ENCODE assay signal across 25 cellular contexts in genomic region chr1:217181205-217181746, GRCh38.
"Had no signal": no experiment of that assay in that cellular context is flagged by ENCODE, and none has a peak within 500 bp of the region (broad histone marks: within the 10 kb centered on the region; RNA-seq: fewer than 3 reads in every experiment).

No MANE protein-coding gene starts in this region.

- ATAC-seq: naive thymus-derived CD8-positive, alpha-beta T cell; natural killer cell treated with Interleukin-12 subunit alpha and Interleukin-12 subunit beta and Interleukin-15 and Interleukin-18, amount 100 ng/mL, for 72 hours; pancreas; psoas muscle; right cardiac atrium; right lobe of liver; stimulated activated effector memory CD8-positive, alpha-beta T cell treated with anti-CD3 and anti-CD28 coated beads, Interleukin-12 subunit alpha, Interleukin-12 subunit beta, amount 100 ng/mL, for 72 hours; stimulated activated naive B cell treated with anti-CD40 and anti-IgM and Interleukin-4, amounts not matched to agents 10 μg/mL and 1 μg/mL and 100 μg/mL, for 72 hours; upper lobe of right lung had no signal

- DNase-seq: naive thymus-derived CD8-positive, alpha-beta T cell; nephron progenitor cell; nucleus accumbens; pancreas; posterior cingulate gyrus; psoas muscle; right cardiac atrium; right lobe of liver; sigmoid colon; small intestine; stimulated activated CD4-positive, alpha-beta T cell treated with anti-CD3 and anti-CD28 coated beads, Interleukin-15, amount 100 ng/mL, for 24 hours; stimulated activated CD4-positive, alpha-beta T cell treated with anti-CD3 and anti-CD28 coated beads, Interleukin-2, amount 100 ng/mL, for 24 hours; stimulated activated CD4-positive, alpha-beta T cell treated with anti-CD3 and anti-CD28 coated beads, Interleukin-2, amount 100 ng/mL, for 48 hours; stimulated activated CD4-positive, alpha-beta T cell treated with anti-CD3 and anti-CD28 coated beads, Interleukin-4, amount 100 ng/mL, for 24 hours; stimulated activated naive B cell treated with anti-CD40 and anti-IgM and Interleukin-4, amounts not matched to agents 10 μg/mL and 1 μg/mL and 100 μg/mL, for 72 hours; stimulated activated naive CD4-positive, alpha-beta T cell treated with Interleukin-2 at 50 U/mL for 16 hours; stomach; tibial artery; transverse colon; upper lobe of right lung; uterus had no signal

- H3K4me3 ChIP-seq: pancreas, psoas muscle, right lobe of liver, sigmoid colon, stomach, thoracic aorta, tibial artery, transverse colon, upper lobe of right lung, uterus had no signal

- H3K36me3 ChIP-seq: neutrophil, pancreas, right lobe of liver, sigmoid colon, stomach, thoracic aorta, tibial artery, transverse colon, upper lobe of right lung, uterus had no signal

- H3K27me3 ChIP-seq: neutrophil, pancreas, right lobe of liver, sigmoid colon, stomach, tibial artery, transverse colon, upper lobe of right lung, uterus had no signal

- H3K9me3 ChIP-seq: neutrophil, pancreas, psoas muscle, right lobe of liver, sigmoid colon, stomach, thoracic aorta, tibial artery, transverse colon, upper lobe of right lung, uterus had no signal

- H3K27ac ChIP-seq: neutrophil, pancreas, psoas muscle, right lobe of liver, sigmoid colon, stomach, thoracic aorta, tibial artery, transverse colon, upper lobe of right lung, uterus had no signal

- H3K4me1 ChIP-seq: pancreas, psoas muscle, right lobe of liver, stomach, tibial artery, transverse colon, upper lobe of right lung, uterus had no signal
